Comparison of ENCODE assay signal across 8 cellular contexts in the genomic region with DNA sequence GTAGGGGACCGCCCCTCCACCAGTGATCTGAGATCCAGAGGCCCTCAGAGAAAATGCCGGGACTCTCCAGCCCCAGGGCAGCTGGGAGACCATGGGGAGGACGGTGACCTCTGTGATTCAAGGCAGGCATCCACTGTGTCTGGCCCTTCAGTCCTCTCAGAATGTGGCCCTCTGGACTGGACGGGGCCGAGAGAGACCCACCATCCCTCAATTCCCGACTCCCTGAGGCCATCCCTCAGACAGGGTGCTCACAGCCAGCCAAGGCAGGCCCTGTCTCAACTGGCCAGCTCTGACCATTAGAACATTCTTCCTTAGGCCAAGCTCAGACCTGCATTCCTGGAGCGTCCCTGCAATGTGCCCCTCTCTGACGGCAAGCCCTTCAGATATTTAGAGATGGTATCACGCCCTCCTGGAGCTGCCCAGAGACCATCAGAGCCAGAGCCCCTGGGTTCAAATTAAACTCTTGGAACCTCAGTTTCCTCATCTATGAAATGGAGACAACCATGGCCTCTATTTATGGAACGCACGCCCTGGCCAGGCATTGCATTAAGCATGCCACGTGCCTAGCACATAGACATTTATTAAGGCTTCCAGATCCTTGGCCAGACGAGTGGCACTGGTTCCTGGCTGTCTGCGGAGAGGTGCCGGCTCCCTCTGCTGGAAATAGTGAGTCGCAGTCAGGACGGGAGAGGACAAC. TPM values are rescaled to one million over a fixed set of nuclear protein-coding genes. Genes with fewer than 3 reads are reported as not detected.
DNase-seq lines count a peak whose midpoint lies in the region; ATAC-seq and TF ChIP-seq lines count a peak whose summit lies in the region.

No MANE protein-coding gene starts in this region.

- H3K4me3 ChIP-seq in AG09309 (ENCODE audit: control insufficient read depth, low read depth, low read length), result no peak overlapping the region

- CTCF ChIA-PET in activated CD8-positive, alpha-beta T cell treated with anti-CD3 and anti-CD28 coated beads for 36 hours (lab: Charles Lee), result interaction anchor here (0.7 to 24.0 kb wide), 24 partner anchors 15 to 269 kb away, joined by 3 to 745 read pairs (median 4); partner anchors contain the start of genes AHCYL1, GNAI3 and GPR61

- TF ChIP-seq CTCF in AG09309 (IDR thresholded peaks at IDR 0.05; ENCODE audit: control insufficient read depth, insufficient read depth, low read depth, low read length, missing control alignments) (peak; percentile 97), mesothelial cell of epicardium (IDR thresholded peaks at IDR 0.05; ENCODE audit: unreplicated experiment) (peak; percentile 65)
- peak; percentile 80 for TF ChIP-seq CTCF in activated CD8-positive, alpha-beta T cell treated with anti-CD3 and anti-CD28 coated beads for 36 hours (IDR thresholded peaks at IDR 0.05)

- no peaks in the 10 kb centered on the region for H3K36me3 Mint-ChIP-seq in activated CD8-positive, alpha-beta T cell treated with anti-CD3 and anti-CD28 coated beads for 36 hours (ENCODE audit: low read depth)
- H3K36me3 Mint-ChIP-seq in mesothelial cell of epicardium, result no peaks in the 10 kb centered on the region

- no peak overlapping the region for H3K27ac Mint-ChIP-seq in activated CD8-positive, alpha-beta T cell treated with anti-CD3 and anti-CD28 coated beads for 36 hours
- peak overlapping the region; percentile 30 for H3K27ac Mint-ChIP-seq in mesothelial cell of epicardium

- no peak overlapping the region for H3K4me3 Mint-ChIP-seq in activated CD8-positive, alpha-beta T cell treated with anti-CD3 and anti-CD28 coated beads for 36 hours
- no peak overlapping the region for H3K4me3 Mint-ChIP-seq in mesothelial cell of epicardium

- peak; percentile 73 for ATAC-seq in GM18867 (IDR thresholded peaks at IDR 0.05; ENCODE audit: unreplicated experiment)
- peak; percentile 86 for ATAC-seq in activated CD8-positive, alpha-beta T cell treated with anti-CD3 and anti-CD28 coated beads for 36 hours

- H3K9me3 Mint-ChIP-seq in activated CD8-positive, alpha-beta T cell treated with anti-CD3 and anti-CD28 coated beads for 36 hours, result no peaks in the 10 kb centered on the region
- H3K9me3 Mint-ChIP-seq in mesothelial cell of epicardium, result no peaks in the 10 kb centered on the region

- DNase-seq in AG09309 (ENCODE audit: low read depth) (peak; percentile 61), HK-2 (ENCODE audit: unreplicated experiment) (peak; percentile 73), NCI-H82 (lab: John Stamatoyannopoulos, UW) (peak; percentile 94), mesothelial cell of epicardium (ENCODE audit: low spot score in 2 of 2, unreplicated experiment in 2 of 2) (peak in 1 of 2 experiments; percentile 74)
- DNase-seq in activated CD8-positive, alpha-beta T cell treated with anti-CD3 and anti-CD28 coated beads for 36 hours, result peak; percentile 84
- DNase-seq in effector CD8-positive, alpha-beta T cell (lab: John Stamatoyannopoulos, UW), result peak; percentile 37
- DNase-seq in stimulated activated CD8-positive, alpha-beta memory T cell treated with anti-CD3 and anti-CD28 coated beads, Interleukin-4, amount 100 ng/mL, for 4 hours (ENCODE audit: low read depth in 2 of 2, low spot score in 1 of 2), result peak; percentile 18 to 25

- no peaks in the 10 kb centered on the region for H3K4me1 Mint-ChIP-seq in activated CD8-positive, alpha-beta T cell treated with anti-CD3 and anti-CD28 coated beads for 36 hours (ENCODE audit: low read depth)
- H3K4me1 Mint-ChIP-seq in mesothelial cell of epicardium, result peaks cover 34% of the 10 kb centered on the region

- intact Hi-C loops in activated CD8-positive, alpha-beta T cell treated with anti-CD3 and anti-CD28 coated beads for 36 hours (cut with micrococcal nuclease), result loop anchor here (1.0 kb wide), 1 partner anchor 130 kb away; no protein-coding TSS in a partner anchor

- H3K27me3 Mint-ChIP-seq in activated CD8-positive, alpha-beta T cell treated with anti-CD3 and anti-CD28 coated beads for 36 hours, result no peaks in the 10 kb centered on the region
- no peaks in the 10 kb centered on the region for H3K27me3 Mint-ChIP-seq in mesothelial cell of epicardium (ENCODE audit: low read depth)

- POLR2A ChIA-PET in activated CD8-positive, alpha-beta T cell treated with anti-CD3 and anti-CD28 coated beads for 36 hours (lab: Charles Lee), result interaction anchor here (0.6 to 2.1 kb wide), 2 partner anchors 151 to 212 kb away, joined by 3 to 10 read pairs; partner anchors contain the start of gene AHCYL1

RNA-seq across cellular contexts. Expression of gene EPS8L3, which starts 9.6 kb away (rescaled TPM):
- total RNA-seq in activated CD8-positive, alpha-beta T cell treated with anti-CD3 and anti-CD28 coated beads for 36 hours, result not detected
- 0.13 to 0.34 TPM in 2 of 3 replicates, not detected in the other for total RNA-seq in mesothelial cell of epicardium

RNA-seq across cellular contexts. Expression of gene GSTM3, which starts 32.5 kb away (rescaled TPM):
- 10 to 100 TPM; 40.8 to 42.0 TPM for total RNA-seq in activated CD8-positive, alpha-beta T cell treated with anti-CD3 and anti-CD28 coated beads for 36 hours
- 49.7 to 57.9 TPM (median 55.2 TPM) in 3 replicates for total RNA-seq in mesothelial cell of epicardium
